ENCODE assay signal across 9 cellular contexts in genomic region chr2:221571108-221571390, GRCh38. TPM values are rescaled to one million over a fixed set of nuclear protein-coding genes. Genes with fewer than 3 reads are reported as not detected.
DNase-seq lines count a peak whose midpoint lies in the region; TF ChIP-seq lines count a peak whose summit lies in the region.
"Had no signal": no experiment of that assay in that cellular context is flagged by ENCODE, and none has a peak within 500 bp of the region (broad histone marks: within the 10 kb centered on the region; RNA-seq: fewer than 3 reads in every experiment).

No MANE protein-coding gene starts in this region.

- H3K9ac ChIP-seq in NT2/D1 (ENCODE audit: insufficient read length, low read depth) (peak overlapping the region; percentile 85), mucosa of stomach (ENCODE audit: low read length) (peak overlapping the region; percentile 25)

- POLR2A ChIA-PET in RWPE1 (lab: Yijun Ruan, JAX; ENCODE audit: low non-redundant PET), result no interaction called here

- CTCF ChIA-PET in RWPE1 (lab: Yijun Ruan, JAX), result interaction anchor here (0.8 kb wide), 1 partner anchor 504 kb away, joined by 3 read pairs; no protein-coding TSS in a partner anchor

- H3K36me3 ChIP-seq in NT2/D1 (ENCODE audit: insufficient read depth, insufficient read length, low read length) (peaks cover 6% of the 10 kb centered on the region), mucosa of stomach (ENCODE audit: control insufficient read depth, insufficient read depth, low read length) (no peaks in the 10 kb centered on the region)
- H3K36me3 ChIP-seq: adrenal gland had no signal

- peak; percentile 43 for DNase-seq in Ammon's horn (ENCODE audit: low spot score)
- DNase-seq in NT2/D1 (ENCODE audit: low read depth, low spot score), result no peak
- peak; percentile 49 for DNase-seq in central memory CD4-positive, alpha-beta T cell
- DNase-seq in RWPE1 (ENCODE audit: low spot score), result no peak
- no peak for DNase-seq in NCI-H1436 (lab: John Stamatoyannopoulos, UW)
- no peak for DNase-seq in occipital lobe (lab: John Stamatoyannopoulos, UW)
- no peak for DNase-seq in NCI-H524 (lab: John Stamatoyannopoulos, UW)

- H3K4me3 ChIP-seq in NT2/D1 (ENCODE audit: insufficient read length, low read depth) (peak overlapping the region; percentile 67), mucosa of stomach (ENCODE audit: low read length) (peak overlapping the region; percentile 84)

- no peak for TF ChIP-seq CTCF in RWPE1 (conservative IDR thresholded peaks at IDR 0.05; ENCODE audit: low read depth)

- no peak overlapping the region for H3K27ac ChIP-seq in RWPE1
- H3K27ac ChIP-seq: adrenal gland had no signal

- H3K27me3 ChIP-seq in NT2/D1 (ENCODE audit: insufficient read depth, insufficient read length) (peaks cover 39% of the 10 kb centered on the region), mucosa of stomach (ENCODE audit: control insufficient read depth, insufficient read depth, low read length) (peaks cover 45% of the 10 kb centered on the region)

- H3K4me1 ChIP-seq in NT2/D1 (ENCODE audit: insufficient read depth, insufficient read length) (peaks cover 10% of the 10 kb centered on the region), mucosa of stomach (ENCODE audit: control insufficient read depth, insufficient read depth, low read length) (peaks cover 24% of the 10 kb centered on the region)

- no peaks in the 10 kb centered on the region for H3K9me3 ChIP-seq in NT2/D1 (ENCODE audit: insufficient read depth, low read length)
- no peaks in the 10 kb centered on the region for H3K9me3 ChIP-seq in mucosa of stomach (ENCODE audit: control insufficient read depth, low read length)
- H3K9me3 ChIP-seq: adrenal gland had no signal

RNA-seq across cellular contexts. Expression of gene EPHA4, which starts 1.1 kb away (rescaled TPM):
- 259 TPM for total RNA-seq in occipital lobe

Comparison
In these comparisons a context has a peak if more than half of its experiments do, and no peak if none do; other contexts are left out.
1. DNase-seq: peak in Ammon's horn (single experiment) and central memory CD4-positive, alpha-beta T cell (single experiment); none in NT2/D1 (single experiment), RWPE1 (single experiment), NCI-H1436 (single experiment), occipital lobe (single experiment) and NCI-H524 (0 of 2).